9 cellular contexts compared by ENCODE assay signal in the genomic region with DNA sequence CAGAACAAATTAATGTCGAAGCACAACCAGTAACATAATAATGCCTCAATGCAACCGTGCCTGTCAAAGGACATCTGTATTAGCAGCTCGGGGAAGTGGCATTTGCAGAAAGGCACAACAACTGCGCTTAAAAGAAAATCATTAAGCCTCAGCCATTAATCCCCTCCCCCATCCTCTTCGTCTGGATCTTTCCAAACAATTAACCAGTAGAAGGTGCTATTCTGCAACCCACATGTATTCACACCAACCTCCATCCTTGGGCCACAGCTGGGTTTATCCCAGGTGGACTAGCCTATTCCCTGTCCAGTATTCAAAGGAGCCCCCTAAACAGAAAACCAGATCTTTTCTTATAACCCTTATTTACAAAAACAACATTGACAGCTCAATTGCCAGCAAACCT. TPM values are rescaled to one million over a fixed set of nuclear protein-coding genes. Genes with fewer than 3 reads are reported as not detected.
DNase-seq lines count a peak whose midpoint lies in the region; ATAC-seq, FAIRE-seq and TF ChIP-seq lines count a peak whose summit lies in the region.
"Had no signal": no experiment of that assay in that cellular context is flagged by ENCODE, and none has a peak within 500 bp of the region (broad histone marks: within the 10 kb centered on the region; RNA-seq: fewer than 3 reads in every experiment).

No MANE protein-coding gene starts in this region.

- H3K4me1 ChIP-seq in endocrine pancreas (ENCODE audit: control insufficient read depth, insufficient read depth, low read length) = peaks cover 9% of the 10 kb centered on the region
- H3K4me1 ChIP-seq in pancreas = peaks cover 0 to 12% (median 11%) of the 10 kb centered on the region in 3 donors

- DNase-seq in G401 (ENCODE audit: low spot score) = peak; percentile 47
- peak; percentile 26 for DNase-seq in NCI-H1092 (lab: John Stamatoyannopoulos, UW)
- peak in 2 of 6 donors; percentile 32 to 44 for DNase-seq in pancreas
- DNase-seq in EL = no peak

- no peaks in the 10 kb centered on the region for H3K36me3 ChIP-seq in endocrine pancreas (ENCODE audit: control insufficient read depth, insufficient read depth, low read length)
- no peaks in the 10 kb centered on the region for H3K36me3 ChIP-seq in pancreas
- H3K36me3 ChIP-seq: SJSA1 had no signal

- no peak for FAIRE-seq in pancreas (lab: Jason Lieb, UNC)

- ATAC-seq in pancreas = peak in 3 of 4 donors; percentile 9 to 46 (median 41)
- ATAC-seq in GM21723 (IDR thresholded peaks at IDR 0.05; ENCODE audit: unreplicated experiment) = no peak
- ATAC-seq in GM18517 (IDR thresholded peaks at IDR 0.05; ENCODE audit: unreplicated experiment) = no peak
- ATAC-seq in GM19035 (IDR thresholded peaks at IDR 0.05; ENCODE audit: unreplicated experiment) = no peak

- WGBS in pancreas, 2 donors = 4 to 12% methylated on average over 5 of the region's 5 CpGs

- H3K27me3 ChIP-seq in endocrine pancreas (ENCODE audit: control insufficient read depth, insufficient read depth, low read length) (no peaks in the 10 kb centered on the region), pancreas (no peaks in the 10 kb centered on the region)
- H3K27me3 ChIP-seq: SJSA1 had no signal

- H3K4me3 ChIP-seq in endocrine pancreas (ENCODE audit: control insufficient read depth, insufficient read depth, low read length) (peak overlapping the region; percentile 88), pancreas (no peak overlapping the region)

- intact Hi-C loops in pancreas (cut with DNase I) = no loop called here

- in situ Hi-C loops in G401 (cut with HindIII; ENCODE audit: low sequenced_read_pairs) = no loop called here

- H3K9ac ChIP-seq in endocrine pancreas (ENCODE audit: control insufficient read depth, insufficient read depth, low read length) = no peak overlapping the region

- H3K9me3 ChIP-seq in endocrine pancreas (ENCODE audit: control insufficient read depth, low read length) (no peaks in the 10 kb centered on the region), pancreas (no peaks in the 10 kb centered on the region)
- H3K9me3 ChIP-seq: SJSA1 had no signal

- no peak for TF ChIP-seq CTCF in pancreas (IDR thresholded peaks at IDR 0.05)

- H3K27ac ChIP-seq in pancreas = peak overlapping the region in 1 of 4 donors; percentile 4
- H3K27ac ChIP-seq: SJSA1 had no signal

RNA-seq across cellular contexts. Expression of gene RERE, which starts 2.6 kb away (rescaled TPM):
- total RNA-seq in G401 (2014; rRNA removed; shearing (Covaris generic)) = 22.6 and 57.3 TPM in 2 replicates
- 10 to 100 TPM; 47.8 to 76.7 (median 53.4) TPM for total RNA-seq in pancreas
- 10 to 100 TPM; 27.0 to 40.6 TPM for polyA plus RNA-seq in pancreas

Comparison
In these comparisons a context has a peak if more than half of its experiments do, and no peak if none do; other contexts are left out.
1. ATAC-seq: peak in pancreas (3 of 4); none in GM21723 (single experiment), GM18517 (single experiment) and GM19035 (single experiment).